In genomic region chr10:68988530-68989316, GRCh38 we compare ENCODE assay signal across 1 cellular context.
TF ChIP-seq lines count a peak whose summit lies in the region.

KIFBP (plus strand) TSS chr10:68988803; CDS start chr10:68988833, 30 bp downstream.

TF ChIP-seq in K562, 482 proteins besides CTCF, POLR2A, EP300 and RAD21 (continued from another document and continues in another):
- TF ChIP-seq MGA (IDR thresholded peaks at IDR 0.05) (no peak; the same call in 1 of the 2 replicates), GABPB1 (CRISPR knock-in tag; IDR thresholded peaks at IDR 0.05) (peak; percentile 58; the same call in 1 of the 2 replicates), GMEB1 (CRISPR knock-in tag; IDR thresholded peaks at IDR 0.05) (peak; percentile 48; the same call in 1 of the 2 replicates), NEUROD1 (IDR thresholded peaks at IDR 0.05; ENCODE audit: borderline replicate concordance, low read depth, low read length, partially characterized antibody) (peak; percentile 91), ZBTB11 (CRISPR knock-in tag; IDR thresholded peaks at IDR 0.05) (no peak), PTTG1 (tag; IDR thresholded peaks at IDR 0.05; ENCODE audit: low read depth) (no peak), ARID1B (IDR thresholded peaks at IDR 0.05) (peak; percentile 54), MLLT1 (IDR thresholded peaks at IDR 0.05) (peak in 1 of 2 experiments; percentile 49; a peak in 1 of 4 replicates), NFATC3 (IDR thresholded peaks at IDR 0.05) (no peak), FOXJ3 (CRISPR knock-in tag; IDR thresholded peaks at IDR 0.05) (no peak), FIP1L1 (IDR thresholded peaks at IDR 0.05; ENCODE audit: low read depth, low read length, poor library complexity, severe bottlenecking) (peak; percentile 68), SREBF2 (CRISPR knock-in tag; IDR thresholded peaks at IDR 0.05) (peak; percentile 31; the same call in 1 of the 2 replicates), CREB3L1 (IDR thresholded peaks at IDR 0.05; ENCODE audit: borderline replicate concordance, low read depth) (peak; percentile 87), GTF3C2 (IDR thresholded peaks at IDR 0.05; ENCODE audit: borderline replicate concordance, extremely low read depth, insufficient read length) (no peak), POLR2G (IDR thresholded peaks at IDR 0.05; ENCODE audit: low read depth, low read length) (peak; percentile 98), SMARCA4 (IDR thresholded peaks at IDR 0.05) (peak; percentile 95), NBN (IDR thresholded peaks at IDR 0.05; ENCODE audit: low read depth) (peak; percentile 94), ZBED1 (IDR thresholded peaks at IDR 0.05) (no peak), TEAD4 (IDR thresholded peaks at IDR 0.05; ENCODE audit: low read length) (peak; percentile 78), TEAD4 (CRISPR knock-in tag; IDR thresholded peaks at IDR 0.05; ENCODE audit: borderline replicate concordance) (no peak), ZNF639 (CRISPR knock-in tag; conservative IDR thresholded peaks at IDR 0.05 in 1 of 2, IDR thresholded peaks at IDR 0.05 in 1 of 2) (peak in 1 of 2 experiments; percentile 39; a peak in 1 of 4 replicates), CEBPG (CRISPR knock-in tag; IDR thresholded peaks at IDR 0.05) (0 out of 2 replicates have a peak, but pooled peaks have one; percentile 44), CEBPG (tag; conservative IDR thresholded peaks at IDR 0.05 in 1 of 2, IDR thresholded peaks at IDR 0.05 in 1 of 2) (peak in 1 of 2 experiments; percentile 36; a peak in 1 of 4 replicates), TBL1XR1 (IDR thresholded peaks at IDR 0.05; ENCODE audit: low read length in 2 of 2) (peak in 1 of 2 experiments; percentile 57; a peak in 1 of 4 replicates)
